Comparison of ENCODE assay signal across 27 cellular contexts in genomic region chr20:34172926-34173325, GRCh38.
"Had no signal": no experiment of that assay in that cellular context is flagged by ENCODE, and none has a peak within 500 bp of the region (broad histone marks: within the 10 kb centered on the region; RNA-seq: fewer than 3 reads in every experiment).

No MANE protein-coding gene starts in this region.

- H3K27me3 ChIP-seq: neutrophil, pancreas, right atrium auricular region, right lobe of liver, sigmoid colon, thyroid gland, tibial nerve, upper lobe of left lung, vagina had no signal

- H3K4me3 ChIP-seq: pancreas, prostate gland, right atrium auricular region, right lobe of liver, sigmoid colon, stomach, thoracic aorta, thyroid gland, tibial nerve, upper lobe of left lung, vagina had no signal

- H3K27me3 Mint-ChIP-seq: stimulated activated naive B cell treated with anti-CD40 and anti-IgM and Interleukin-4, amounts not matched to agents 10 μg/mL and 1 μg/mL and 100 μg/mL, for 72 hours; stimulated activated naive CD8-positive, alpha-beta T cell treated with anti-CD3 and anti-CD28 coated beads, Interleukin-15, Interleukin-2, amounts not matched to agents 100 ng/mL and 50 ng/mL, for 24 hours had no signal

- H3K36me3 Mint-ChIP-seq: natural killer cell; stimulated activated effector memory CD8-positive, alpha-beta T cell treated with anti-CD3 and anti-CD28 coated beads, Interleukin-12 subunit alpha, Interleukin-12 subunit beta, amount 100 ng/mL, for 72 hours; stimulated activated naive B cell treated with anti-CD40 and anti-IgM and Interleukin-4, amounts not matched to agents 10 μg/mL and 1 μg/mL and 100 μg/mL, for 72 hours had no signal

- H3K36me3 ChIP-seq: neutrophil, pancreas, prostate gland, right atrium auricular region, right lobe of liver, sigmoid colon, stomach, thoracic aorta, thyroid gland, tibial nerve, upper lobe of left lung, vagina had no signal

- DNase-seq: natural killer cell; nucleus accumbens; pancreas; retina; right lobe of liver; sigmoid colon; small intestine; stimulated activated CD4-positive, alpha-beta T cell treated with anti-CD3 and anti-CD28 coated beads, Interleukin-15, amount 100 ng/mL, for 24 hours; stimulated activated CD4-positive, alpha-beta T cell treated with anti-CD3 and anti-CD28 coated beads, Interleukin-2, amount 100 ng/mL, for 24 hours; stimulated activated CD4-positive, alpha-beta T cell treated with anti-CD3 and anti-CD28 coated beads, Interleukin-2, amount 100 ng/mL, for 48 hours; stimulated activated CD4-positive, alpha-beta T cell treated with anti-CD3 and anti-CD28 coated beads, Interleukin-4, amount 100 ng/mL, for 24 hours; stimulated activated naive B cell treated with anti-CD40 and anti-IgM and Interleukin-4, amounts not matched to agents 10 μg/mL and 1 μg/mL and 100 μg/mL, for 72 hours; stimulated activated naive CD4-positive, alpha-beta T cell treated with Interleukin-2 at 50 U/mL for 16 hours; stomach; thyroid gland; trophoblast cell; upper lobe of left lung had no signal

- H3K9me3 Mint-ChIP-seq: natural killer cell; nephron; neural crest cell; stimulated activated effector memory CD8-positive, alpha-beta T cell treated with anti-CD3 and anti-CD28 coated beads, Interleukin-12 subunit alpha, Interleukin-12 subunit beta, amount 100 ng/mL, for 72 hours; stimulated activated naive B cell treated with anti-CD40 and anti-IgM and Interleukin-4, amounts not matched to agents 10 μg/mL and 1 μg/mL and 100 μg/mL, for 72 hours; stimulated activated naive CD8-positive, alpha-beta T cell treated with anti-CD3 and anti-CD28 coated beads, Interleukin-15, Interleukin-2, amounts not matched to agents 100 ng/mL and 50 ng/mL, for 24 hours had no signal

- ATAC-seq: natural killer cell; pancreas; right lobe of liver; stimulated activated effector memory CD8-positive, alpha-beta T cell treated with anti-CD3 and anti-CD28 coated beads, Interleukin-12 subunit alpha, Interleukin-12 subunit beta, amount 100 ng/mL, for 72 hours; stimulated activated naive B cell treated with anti-CD40 and anti-IgM and Interleukin-4, amounts not matched to agents 10 μg/mL and 1 μg/mL and 100 μg/mL, for 72 hours had no signal

- H3K27ac Mint-ChIP-seq: natural killer cell; stimulated activated effector memory CD8-positive, alpha-beta T cell treated with anti-CD3 and anti-CD28 coated beads, Interleukin-12 subunit alpha, Interleukin-12 subunit beta, amount 100 ng/mL, for 72 hours; stimulated activated naive B cell treated with anti-CD40 and anti-IgM and Interleukin-4, amounts not matched to agents 10 μg/mL and 1 μg/mL and 100 μg/mL, for 72 hours; stimulated activated naive CD8-positive, alpha-beta T cell treated with anti-CD3 and anti-CD28 coated beads, Interleukin-15, Interleukin-2, amounts not matched to agents 100 ng/mL and 50 ng/mL, for 24 hours had no signal

- H3K4me1 ChIP-seq: pancreas, prostate gland, right atrium auricular region, right lobe of liver, sigmoid colon, stomach, thyroid gland, tibial nerve, upper lobe of left lung, vagina had no signal

- H3K27ac ChIP-seq: neutrophil, pancreas, prostate gland, right atrium auricular region, right lobe of liver, sigmoid colon, stomach, thoracic aorta, thyroid gland, tibial nerve, upper lobe of left lung, vagina had no signal

- H3K4me1 Mint-ChIP-seq: natural killer cell; neural crest cell; stimulated activated effector memory CD8-positive, alpha-beta T cell treated with anti-CD3 and anti-CD28 coated beads, Interleukin-12 subunit alpha, Interleukin-12 subunit beta, amount 100 ng/mL, for 72 hours; stimulated activated naive B cell treated with anti-CD40 and anti-IgM and Interleukin-4, amounts not matched to agents 10 μg/mL and 1 μg/mL and 100 μg/mL, for 72 hours had no signal

- H3K4me3 Mint-ChIP-seq: natural killer cell; nephron; neural crest cell; stimulated activated effector memory CD8-positive, alpha-beta T cell treated with anti-CD3 and anti-CD28 coated beads, Interleukin-12 subunit alpha, Interleukin-12 subunit beta, amount 100 ng/mL, for 72 hours; stimulated activated naive B cell treated with anti-CD40 and anti-IgM and Interleukin-4, amounts not matched to agents 10 μg/mL and 1 μg/mL and 100 μg/mL, for 72 hours; stimulated activated naive CD8-positive, alpha-beta T cell treated with anti-CD3 and anti-CD28 coated beads, Interleukin-15, Interleukin-2, amounts not matched to agents 100 ng/mL and 50 ng/mL, for 24 hours had no signal
